18 cellular contexts compared by ENCODE assay signal in the genomic region with DNA sequence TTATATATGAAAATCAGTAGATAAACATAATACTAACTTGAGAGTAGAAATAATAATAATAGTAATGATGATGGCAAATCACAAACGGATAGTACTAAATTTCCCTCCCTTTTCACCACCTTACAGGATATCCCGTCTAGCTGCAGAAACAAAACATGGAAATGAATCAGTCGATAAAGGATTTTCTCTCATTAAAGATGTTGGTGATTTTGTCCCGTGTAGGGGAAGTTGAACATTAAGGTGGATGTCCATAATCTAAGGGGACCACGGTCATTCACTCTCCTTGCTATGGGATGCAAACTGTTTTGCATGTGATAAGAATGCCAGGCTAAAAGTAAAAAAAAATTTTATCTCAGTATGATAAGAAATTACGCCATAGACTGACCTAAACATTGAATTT.
"Had no signal": no experiment of that assay in that cellular context is flagged by ENCODE, and none has a peak within 500 bp of the region (broad histone marks: within the 10 kb centered on the region; RNA-seq: fewer than 3 reads in every experiment).

No MANE protein-coding gene starts in this region.

- H3K4me3 ChIP-seq: MG63 had no signal

- ATAC-seq: activated CD4-positive, CD25-positive, alpha-beta regulatory T cell treated with anti-CD3 and anti-CD28 coated beads, Interleukin-2, amount 50 U/mL, for 24 hours; activated CD8-positive, alpha-beta T cell treated with anti-CD3 and anti-CD28 coated beads for 36 hours; activated T-cell treated with anti-CD3 and anti-CD28 coated beads, Interleukin-2, amount 50 U/mL, for 72 hours had no signal

- H3K36me3 ChIP-seq: MG63 had no signal

- DNase-seq: activated CD4-positive, alpha-beta T cell treated with anti-CD3 and anti-CD28 coated beads for 4 hours; activated CD8-positive, alpha-beta memory T cell treated with anti-CD3 and anti-CD28 coated beads, Interleukin-2, amount 50 U/mL, for 4 hours; activated CD8-positive, alpha-beta T cell treated with anti-CD3 and anti-CD28 coated beads for 36 hours; activated effector memory CD4-positive, alpha-beta T cell treated with Interleukin-2 at 50 U/mL for 16 hours; activated naive CD4-positive, alpha-beta T cell; activated T-cell treated with anti-CD3 and anti-CD28 coated beads, Interleukin-2, amount 50 U/mL, for 72 hours; aorta; MG63; NCI-H1092 treated with DMSO at 0.1 percent for 48 hours; NCI-H1436; NCI-H1694 treated with DMSO at 0.1 percent for 48 hours; NCI-H2029 treated with DMSO at 0.1 percent for 48 hours; NCI-H345; NCI-H510A; NCI-H526 treated with DMSO at 0.1 percent for 48 hours; NCI-H82; SK-N-SH had no signal

- H3K27me3 ChIP-seq: MG63 had no signal

- H3K9me3 ChIP-seq: SK-N-SH had no signal
